Comparison of ENCODE assay signal across 1 cellular context in genomic region chr6:134875367-134875766, GRCh38.
A peak's percentile ranks its signal among the peaks of the same experiment; 100 is the strongest.
TF ChIP-seq lines count a peak whose summit lies in the region.

No MANE protein-coding gene starts in this region.

TF ChIP-seq in K562, 482 proteins besides CTCF, POLR2A, EP300 and RAD21 (continued from another document and continues in another):
- TF ChIP-seq ARID4B (CRISPR knock-in tag; IDR thresholded peaks at IDR 0.05) (no peak), IFI16 (CRISPR knock-in tag; IDR thresholded peaks at IDR 0.05) (no peak), NR4A1 (CRISPR knock-in tag; IDR thresholded peaks at IDR 0.05) (no peak), NR4A1 (tag; IDR thresholded peaks at IDR 0.05) (peak; percentile 86), MEF2D (tag; conservative IDR thresholded peaks at IDR 0.05; ENCODE audit: low read depth) (peak; percentile 56; the same call in 1 of the 2 replicates), RFX5 (IDR thresholded peaks at IDR 0.05; ENCODE audit: low read depth, low read length) (no peak), CC2D1A (IDR thresholded peaks at IDR 0.05) (no peak), PTRF (tag; IDR thresholded peaks at IDR 0.05) (0 out of 2 replicates have a peak, but pooled peaks have one; percentile 33), HIVEP1 (CRISPR knock-in tag; IDR thresholded peaks at IDR 0.05) (no peak), HNRNPLL (IDR thresholded peaks at IDR 0.05; ENCODE audit: low read depth, low read length, poor library complexity, severe bottlenecking) (no peak), BCLAF1 (IDR thresholded peaks at IDR 0.05; ENCODE audit: borderline replicate concordance in 1 of 2, control insufficient read depth in 1 of 2, low read depth in 2 of 2, low read length in 1 of 2) (no peak), CREBBP (IDR thresholded peaks at IDR 0.05; ENCODE audit: low read depth, low read length) (no peak), RBM15 (IDR thresholded peaks at IDR 0.05; ENCODE audit: insufficient read depth, low read length) (no peak), GTF2F1 (IDR thresholded peaks at IDR 0.05; ENCODE audit: low read depth, low read length) (no peak), U2AF1 (optimal IDR thresholded peaks at IDR 0.05; ENCODE audit: low read depth, low read length) (no peak), CHAMP1 (IDR thresholded peaks at IDR 0.05) (no peak), ZNF696 (CRISPR knock-in tag; conservative IDR thresholded peaks at IDR 0.05) (no peak), ZNF584 (CRISPR knock-in tag; IDR thresholded peaks at IDR 0.05; ENCODE audit: low read depth) (no peak), TAF1 (IDR thresholded peaks at IDR 0.05; ENCODE audit: control insufficient read depth, extremely low read depth, insufficient read depth, low read length, severe bottlenecking) (no peak), SMARCE1 (IDR thresholded peaks at IDR 0.05) (no peak), ZEB2 (IDR thresholded peaks at IDR 0.05) (no peak), RREB1 (CRISPR knock-in tag; IDR thresholded peaks at IDR 0.05) (no peak), E2F5 (CRISPR knock-in tag; IDR thresholded peaks at IDR 0.05) (no peak), JUND (IDR thresholded peaks at IDR 0.05; ENCODE audit: borderline replicate concordance, low read depth, low read length) (no peak), JUND (tag; IDR thresholded peaks at IDR 0.05; ENCODE audit: borderline replicate concordance, low read depth, low read length) (no peak), ZNF778 (CRISPR knock-in tag; IDR thresholded peaks at IDR 0.05) (no peak)
- TF ChIP-seq, protein P1, sequence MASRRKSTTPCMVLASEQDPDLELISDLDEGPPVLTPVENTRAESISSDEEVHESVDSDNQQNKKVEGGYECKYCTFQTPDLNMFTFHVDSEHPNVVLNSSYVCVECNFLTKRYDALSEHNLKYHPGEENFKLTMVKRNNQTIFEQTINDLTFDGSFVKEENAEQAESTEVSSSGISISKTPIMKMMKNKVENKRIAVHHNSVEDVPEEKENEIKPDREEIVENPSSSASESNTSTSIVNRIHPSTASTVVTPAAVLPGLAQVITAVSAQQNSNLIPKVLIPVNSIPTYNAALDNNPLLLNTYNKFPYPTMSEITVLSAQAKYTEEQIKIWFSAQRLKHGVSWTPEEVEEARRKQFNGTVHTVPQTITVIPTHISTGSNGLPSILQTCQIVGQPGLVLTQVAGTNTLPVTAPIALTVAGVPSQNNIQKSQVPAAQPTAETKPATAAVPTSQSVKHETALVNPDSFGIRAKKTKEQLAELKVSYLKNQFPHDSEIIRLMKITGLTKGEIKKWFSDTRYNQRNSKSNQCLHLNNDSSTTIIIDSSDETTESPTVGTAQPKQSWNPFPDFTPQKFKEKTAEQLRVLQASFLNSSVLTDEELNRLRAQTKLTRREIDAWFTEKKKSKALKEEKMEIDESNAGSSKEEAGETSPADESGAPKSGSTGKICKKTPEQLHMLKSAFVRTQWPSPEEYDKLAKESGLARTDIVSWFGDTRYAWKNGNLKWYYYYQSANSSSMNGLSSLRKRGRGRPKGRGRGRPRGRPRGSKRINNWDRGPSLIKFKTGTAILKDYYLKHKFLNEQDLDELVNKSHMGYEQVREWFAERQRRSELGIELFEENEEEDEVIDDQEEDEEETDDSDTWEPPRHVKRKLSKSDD (conservative IDR thresholded peaks at IDR 0.05; ENCODE audit: low read length), result no peak
- TF ChIP-seq, protein P2, sequence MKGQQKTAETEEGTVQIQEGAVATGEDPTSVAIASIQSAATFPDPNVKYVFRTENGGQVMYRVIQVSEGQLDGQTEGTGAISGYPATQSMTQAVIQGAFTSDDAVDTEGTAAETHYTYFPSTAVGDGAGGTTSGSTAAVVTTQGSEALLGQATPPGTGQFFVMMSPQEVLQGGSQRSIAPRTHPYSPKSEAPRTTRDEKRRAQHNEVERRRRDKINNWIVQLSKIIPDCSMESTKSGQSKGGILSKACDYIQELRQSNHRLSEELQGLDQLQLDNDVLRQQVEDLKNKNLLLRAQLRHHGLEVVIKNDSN (CRISPR knock-in tag; IDR thresholded peaks at IDR 0.05), result no peak
- TF ChIP-seq, protein P3, sequence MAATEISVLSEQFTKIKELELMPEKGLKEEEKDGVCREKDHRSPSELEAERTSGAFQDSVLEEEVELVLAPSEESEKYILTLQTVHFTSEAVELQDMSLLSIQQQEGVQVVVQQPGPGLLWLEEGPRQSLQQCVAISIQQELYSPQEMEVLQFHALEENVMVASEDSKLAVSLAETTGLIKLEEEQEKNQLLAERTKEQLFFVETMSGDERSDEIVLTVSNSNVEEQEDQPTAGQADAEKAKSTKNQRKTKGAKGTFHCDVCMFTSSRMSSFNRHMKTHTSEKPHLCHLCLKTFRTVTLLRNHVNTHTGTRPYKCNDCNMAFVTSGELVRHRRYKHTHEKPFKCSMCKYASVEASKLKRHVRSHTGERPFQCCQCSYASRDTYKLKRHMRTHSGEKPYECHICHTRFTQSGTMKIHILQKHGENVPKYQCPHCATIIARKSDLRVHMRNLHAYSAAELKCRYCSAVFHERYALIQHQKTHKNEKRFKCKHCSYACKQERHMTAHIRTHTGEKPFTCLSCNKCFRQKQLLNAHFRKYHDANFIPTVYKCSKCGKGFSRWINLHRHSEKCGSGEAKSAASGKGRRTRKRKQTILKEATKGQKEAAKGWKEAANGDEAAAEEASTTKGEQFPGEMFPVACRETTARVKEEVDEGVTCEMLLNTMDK (IDR thresholded peaks at IDR 0.05; ENCODE audit: borderline replicate concordance, insufficient read depth, low read depth, low read length, poor library complexity, severe bottlenecking), result no peak
